ENCODE assay signal across 1 cellular context in the genomic region with DNA sequence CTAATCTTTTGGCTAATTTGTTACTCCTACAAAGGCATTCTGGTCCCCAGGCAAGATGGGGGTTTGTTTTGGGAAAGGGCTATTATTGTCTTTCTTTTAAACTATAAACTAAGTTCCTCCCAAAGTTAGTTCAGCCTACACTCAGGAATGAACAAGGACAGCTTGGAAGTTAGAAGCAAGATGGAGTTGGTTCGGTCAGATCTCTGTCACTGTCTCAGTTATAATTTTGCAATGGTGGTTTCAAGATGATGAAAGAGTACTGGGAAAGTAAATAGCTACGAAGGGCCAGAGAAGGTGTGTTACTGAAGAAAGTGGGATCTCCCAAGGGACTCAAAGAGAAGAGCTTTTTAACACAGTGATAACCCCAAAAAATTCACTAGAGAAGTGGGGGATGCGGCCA.
TF ChIP-seq lines count a peak whose summit lies in the region.

No MANE protein-coding gene starts in this region.

TF ChIP-seq in K562, 482 proteins besides CTCF, POLR2A, EP300 and RAD21 (continues in another document):
- TF ChIP-seq NFIX (CRISPR knock-in tag; IDR thresholded peaks at IDR 0.05; ENCODE audit: low read depth) (0 out of 2 replicates have a peak, but pooled peaks have one; percentile 21), NR2C2 (CRISPR knock-in tag; IDR thresholded peaks at IDR 0.05) (no peak), NR2C2 (tag; IDR thresholded peaks at IDR 0.05) (0 out of 2 replicates have a peak, but pooled peaks have one; percentile 13), CXXC5 (CRISPR knock-in tag; IDR thresholded peaks at IDR 0.05) (peak; percentile 67), ZNF583 (CRISPR knock-in tag; IDR thresholded peaks at IDR 0.05) (peak; percentile 75; the same call in 1 of the 2 replicates), NFE2L1 (tag; IDR thresholded peaks at IDR 0.05; ENCODE audit: borderline replicate concordance, low read depth) (peak; percentile 21; the same call in 1 of the 2 replicates), HNRNPUL1 (IDR thresholded peaks at IDR 0.05; ENCODE audit: low read length) (no peak), ZNF707 (CRISPR knock-in tag; conservative IDR thresholded peaks at IDR 0.05) (0 out of 2 replicates have a peak, but pooled peaks have one; percentile 19), ZNF311 (CRISPR knock-in tag; IDR thresholded peaks at IDR 0.05) (peak; percentile 94), DDX20 (tag; IDR thresholded peaks at IDR 0.05; ENCODE audit: low read depth) (peak; percentile 90), PTTG1 (tag; IDR thresholded peaks at IDR 0.05; ENCODE audit: low read depth) (peak; percentile 93), PTRF (tag; IDR thresholded peaks at IDR 0.05) (peak; percentile 93), NR4A1 (CRISPR knock-in tag; IDR thresholded peaks at IDR 0.05) (no peak), NR4A1 (tag; IDR thresholded peaks at IDR 0.05) (peak; percentile 89), DMBX1 (CRISPR knock-in tag; IDR thresholded peaks at IDR 0.05; ENCODE audit: borderline replicate concordance) (peak; percentile 97), ELF2 (CRISPR knock-in tag; IDR thresholded peaks at IDR 0.05) (peak; percentile 70; the same call in 1 of the 2 replicates), MECOM (CRISPR knock-in tag; IDR thresholded peaks at IDR 0.05) (peak; percentile 87), HNRNPK (IDR thresholded peaks at IDR 0.05; ENCODE audit: low read depth, low read length, poor library complexity, severe bottlenecking) (no peak), IFI16 (CRISPR knock-in tag; IDR thresholded peaks at IDR 0.05) (peak; percentile 10; the same call in 1 of the 2 replicates), PYGO2 (tag; IDR thresholded peaks at IDR 0.05) (0 out of 2 replicates have a peak, but pooled peaks have one; percentile 20), EWSR1 (IDR thresholded peaks at IDR 0.05; ENCODE audit: borderline replicate concordance, low read depth, partially characterized antibody) (no peak), SMAD4 (CRISPR knock-in tag; conservative IDR thresholded peaks at IDR 0.05) (peak; percentile 92), NR2C1 (IDR thresholded peaks at IDR 0.05) (no peak), NR2C1 (tag; IDR thresholded peaks at IDR 0.05) (peak; percentile 72), ZNF175 (CRISPR knock-in tag; IDR thresholded peaks at IDR 0.05; ENCODE audit: low read depth) (peak; percentile 79), MEF2D (tag; conservative IDR thresholded peaks at IDR 0.05; ENCODE audit: low read depth) (peak; percentile 79), CSDE1 (IDR thresholded peaks at IDR 0.05) (no peak), ZNF239 (CRISPR knock-in tag; IDR thresholded peaks at IDR 0.05) (peak; percentile 66), NBN (IDR thresholded peaks at IDR 0.05; ENCODE audit: low read depth) (no peak), ZNF644 (tag; IDR thresholded peaks at IDR 0.05; ENCODE audit: low read depth) (peak; percentile 24; the same call in 1 of the 2 replicates), RHOXF2B (CRISPR knock-in tag; conservative IDR thresholded peaks at IDR 0.05) (0 out of 2 replicates have a peak, but pooled peaks have one; percentile 71), ATF1 (CRISPR knock-in tag; IDR thresholded peaks at IDR 0.05) (no peak), ATF1 (tag; IDR thresholded peaks at IDR 0.05) (0 out of 2 replicates have a peak, but pooled peaks have one; percentile 8), RBM39 (optimal IDR thresholded peaks at IDR 0.05; ENCODE audit: low read depth, low read length) (no peak), TEAD1 (CRISPR knock-in tag; IDR thresholded peaks at IDR 0.05) (peak in 1 of 2 experiments; percentile 55; a peak in 1 of 4 replicates)
- TF ChIP-seq, protein P1, sequence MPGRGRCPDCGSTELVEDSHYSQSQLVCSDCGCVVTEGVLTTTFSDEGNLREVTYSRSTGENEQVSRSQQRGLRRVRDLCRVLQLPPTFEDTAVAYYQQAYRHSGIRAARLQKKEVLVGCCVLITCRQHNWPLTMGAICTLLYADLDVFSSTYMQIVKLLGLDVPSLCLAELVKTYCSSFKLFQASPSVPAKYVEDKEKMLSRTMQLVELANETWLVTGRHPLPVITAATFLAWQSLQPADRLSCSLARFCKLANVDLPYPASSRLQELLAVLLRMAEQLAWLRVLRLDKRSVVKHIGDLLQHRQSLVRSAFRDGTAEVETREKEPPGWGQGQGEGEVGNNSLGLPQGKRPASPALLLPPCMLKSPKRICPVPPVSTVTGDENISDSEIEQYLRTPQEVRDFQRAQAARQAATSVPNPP (IDR thresholded peaks at IDR 0.05; ENCODE audit: borderline replicate concordance, insufficient read depth, insufficient read length) = no peak
- TF ChIP-seq, protein P2, sequence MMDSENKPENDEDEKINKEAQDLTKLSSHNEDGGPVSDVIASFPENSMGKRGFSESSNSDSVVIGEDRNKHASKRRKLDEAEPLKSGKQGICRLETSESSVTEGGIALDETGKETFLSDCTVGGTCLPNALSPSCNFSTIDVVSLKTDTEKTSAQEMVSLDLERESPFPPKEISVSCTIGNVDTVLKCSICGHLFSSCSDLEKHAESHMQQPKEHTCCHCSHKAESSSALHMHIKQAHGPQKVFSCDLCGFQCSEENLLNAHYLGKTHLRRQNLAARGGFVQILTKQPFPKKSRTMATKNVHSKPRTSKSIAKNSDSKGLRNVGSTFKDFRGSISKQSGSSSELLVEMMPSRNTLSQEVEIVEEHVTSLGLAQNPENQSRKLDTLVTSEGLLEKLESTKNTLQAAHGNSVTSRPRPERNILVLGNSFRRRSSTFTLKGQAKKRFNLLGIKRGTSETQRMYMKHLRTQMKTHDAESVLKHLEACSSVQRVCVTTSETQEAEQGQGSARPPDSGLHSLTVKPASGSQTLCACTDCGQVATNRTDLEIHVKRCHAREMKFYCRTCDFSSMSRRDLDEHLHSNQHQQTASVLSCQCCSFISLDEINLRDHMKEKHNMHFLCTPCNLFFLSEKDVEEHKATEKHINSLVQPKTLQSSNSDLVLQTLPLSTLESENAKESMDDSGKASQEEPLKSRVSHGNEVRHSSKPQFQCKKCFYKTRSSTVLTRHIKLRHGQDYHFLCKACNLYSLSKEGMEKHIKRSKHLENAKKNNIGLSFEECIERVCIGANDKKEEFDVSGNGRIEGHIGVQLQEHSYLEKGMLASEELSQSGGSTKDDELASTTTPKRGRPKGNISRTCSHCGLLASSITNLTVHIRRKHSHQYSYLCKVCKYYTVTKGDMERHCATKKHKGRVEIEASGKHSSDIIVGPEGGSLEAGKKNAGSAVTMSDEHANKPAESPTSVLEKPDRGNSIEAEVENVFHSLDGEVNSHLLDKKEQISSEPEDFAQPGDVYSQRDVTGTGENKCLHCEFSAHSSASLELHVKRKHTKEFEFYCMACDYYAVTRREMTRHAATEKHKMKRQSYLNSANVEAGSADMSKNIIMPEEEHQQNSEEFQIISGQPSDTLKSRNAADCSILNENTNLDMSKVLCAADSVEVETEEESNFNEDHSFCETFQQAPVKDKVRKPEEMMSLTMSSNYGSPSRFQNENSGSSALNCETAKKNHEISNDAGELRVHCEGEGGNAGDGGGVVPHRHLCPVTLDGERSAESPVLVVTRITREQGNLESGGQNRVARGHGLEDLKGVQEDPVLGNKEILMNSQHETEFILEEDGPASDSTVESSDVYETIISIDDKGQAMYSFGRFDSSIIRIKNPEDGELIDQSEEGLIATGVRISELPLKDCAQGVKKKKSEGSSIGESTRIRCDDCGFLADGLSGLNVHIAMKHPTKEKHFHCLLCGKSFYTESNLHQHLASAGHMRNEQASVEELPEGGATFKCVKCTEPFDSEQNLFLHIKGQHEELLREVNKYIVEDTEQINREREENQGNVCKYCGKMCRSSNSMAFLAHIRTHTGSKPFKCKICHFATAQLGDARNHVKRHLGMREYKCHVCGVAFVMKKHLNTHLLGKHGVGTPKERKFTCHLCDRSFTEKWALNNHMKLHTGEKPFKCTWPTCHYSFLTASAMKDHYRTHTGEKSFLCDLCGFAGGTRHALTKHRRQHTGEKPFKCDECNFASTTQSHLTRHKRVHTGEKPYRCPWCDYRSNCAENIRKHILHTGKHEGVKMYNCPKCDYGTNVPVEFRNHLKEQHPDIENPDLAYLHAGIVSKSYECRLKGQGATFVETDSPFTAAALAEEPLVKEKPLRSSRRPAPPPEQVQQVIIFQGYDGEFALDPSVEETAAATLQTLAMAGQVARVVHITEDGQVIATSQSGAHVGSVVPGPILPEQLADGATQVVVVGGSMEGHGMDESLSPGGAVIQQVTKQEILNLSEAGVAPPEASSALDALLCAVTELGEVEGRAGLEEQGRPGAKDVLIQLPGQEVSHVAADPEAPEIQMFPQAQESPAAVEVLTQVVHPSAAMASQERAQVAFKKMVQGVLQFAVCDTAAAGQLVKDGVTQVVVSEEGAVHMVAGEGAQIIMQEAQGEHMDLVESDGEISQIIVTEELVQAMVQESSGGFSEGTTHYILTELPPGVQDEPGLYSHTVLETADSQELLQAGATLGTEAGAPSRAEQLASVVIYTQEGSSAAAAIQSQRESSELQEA (IDR thresholded peaks at IDR 0.05; ENCODE audit: low read depth) = no peak
- TF ChIP-seq, protein P3, sequence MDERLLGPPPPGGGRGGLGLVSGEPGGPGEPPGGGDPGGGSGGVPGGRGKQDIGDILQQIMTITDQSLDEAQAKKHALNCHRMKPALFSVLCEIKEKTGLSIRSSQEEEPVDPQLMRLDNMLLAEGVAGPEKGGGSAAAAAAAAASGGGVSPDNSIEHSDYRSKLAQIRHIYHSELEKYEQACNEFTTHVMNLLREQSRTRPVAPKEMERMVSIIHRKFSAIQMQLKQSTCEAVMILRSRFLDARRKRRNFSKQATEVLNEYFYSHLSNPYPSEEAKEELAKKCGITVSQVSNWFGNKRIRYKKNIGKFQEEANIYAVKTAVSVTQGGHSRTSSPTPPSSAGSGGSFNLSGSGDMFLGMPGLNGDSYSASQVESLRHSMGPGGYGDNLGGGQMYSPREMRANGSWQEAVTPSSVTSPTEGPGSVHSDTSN (CRISPR knock-in tag; IDR thresholded peaks at IDR 0.05; ENCODE audit: low read depth) = no peak
- TF ChIP-seq, protein P3 (tag; conservative IDR thresholded peaks at IDR 0.05; ENCODE audit: low read depth) = 0 out of 2 replicates have a peak, but pooled peaks have one; percentile 13
- TF ChIP-seq, protein P4, sequence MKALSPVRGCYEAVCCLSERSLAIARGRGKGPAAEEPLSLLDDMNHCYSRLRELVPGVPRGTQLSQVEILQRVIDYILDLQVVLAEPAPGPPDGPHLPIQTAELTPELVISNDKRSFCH (CRISPR knock-in tag; IDR thresholded peaks at IDR 0.05) = no peak
- TF ChIP-seq, protein P4 (tag; IDR thresholded peaks at IDR 0.05) = peak; percentile 94
- TF ChIP-seq, protein P5, sequence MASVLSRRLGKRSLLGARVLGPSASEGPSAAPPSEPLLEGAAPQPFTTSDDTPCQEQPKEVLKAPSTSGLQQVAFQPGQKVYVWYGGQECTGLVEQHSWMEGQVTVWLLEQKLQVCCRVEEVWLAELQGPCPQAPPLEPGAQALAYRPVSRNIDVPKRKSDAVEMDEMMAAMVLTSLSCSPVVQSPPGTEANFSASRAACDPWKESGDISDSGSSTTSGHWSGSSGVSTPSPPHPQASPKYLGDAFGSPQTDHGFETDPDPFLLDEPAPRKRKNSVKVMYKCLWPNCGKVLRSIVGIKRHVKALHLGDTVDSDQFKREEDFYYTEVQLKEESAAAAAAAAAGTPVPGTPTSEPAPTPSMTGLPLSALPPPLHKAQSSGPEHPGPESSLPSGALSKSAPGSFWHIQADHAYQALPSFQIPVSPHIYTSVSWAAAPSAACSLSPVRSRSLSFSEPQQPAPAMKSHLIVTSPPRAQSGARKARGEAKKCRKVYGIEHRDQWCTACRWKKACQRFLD (CRISPR knock-in tag; IDR thresholded peaks at IDR 0.05) = peak; percentile 45; the same call in 1 of the 2 replicates
- TF ChIP-seq, protein P6, sequence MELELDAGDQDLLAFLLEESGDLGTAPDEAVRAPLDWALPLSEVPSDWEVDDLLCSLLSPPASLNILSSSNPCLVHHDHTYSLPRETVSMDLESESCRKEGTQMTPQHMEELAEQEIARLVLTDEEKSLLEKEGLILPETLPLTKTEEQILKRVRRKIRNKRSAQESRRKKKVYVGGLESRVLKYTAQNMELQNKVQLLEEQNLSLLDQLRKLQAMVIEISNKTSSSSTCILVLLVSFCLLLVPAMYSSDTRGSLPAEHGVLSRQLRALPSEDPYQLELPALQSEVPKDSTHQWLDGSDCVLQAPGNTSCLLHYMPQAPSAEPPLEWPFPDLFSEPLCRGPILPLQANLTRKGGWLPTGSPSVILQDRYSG (tag; conservative IDR thresholded peaks at IDR 0.05; ENCODE audit: low read depth) = peak; percentile 82
- TF ChIP-seq, protein P7, sequence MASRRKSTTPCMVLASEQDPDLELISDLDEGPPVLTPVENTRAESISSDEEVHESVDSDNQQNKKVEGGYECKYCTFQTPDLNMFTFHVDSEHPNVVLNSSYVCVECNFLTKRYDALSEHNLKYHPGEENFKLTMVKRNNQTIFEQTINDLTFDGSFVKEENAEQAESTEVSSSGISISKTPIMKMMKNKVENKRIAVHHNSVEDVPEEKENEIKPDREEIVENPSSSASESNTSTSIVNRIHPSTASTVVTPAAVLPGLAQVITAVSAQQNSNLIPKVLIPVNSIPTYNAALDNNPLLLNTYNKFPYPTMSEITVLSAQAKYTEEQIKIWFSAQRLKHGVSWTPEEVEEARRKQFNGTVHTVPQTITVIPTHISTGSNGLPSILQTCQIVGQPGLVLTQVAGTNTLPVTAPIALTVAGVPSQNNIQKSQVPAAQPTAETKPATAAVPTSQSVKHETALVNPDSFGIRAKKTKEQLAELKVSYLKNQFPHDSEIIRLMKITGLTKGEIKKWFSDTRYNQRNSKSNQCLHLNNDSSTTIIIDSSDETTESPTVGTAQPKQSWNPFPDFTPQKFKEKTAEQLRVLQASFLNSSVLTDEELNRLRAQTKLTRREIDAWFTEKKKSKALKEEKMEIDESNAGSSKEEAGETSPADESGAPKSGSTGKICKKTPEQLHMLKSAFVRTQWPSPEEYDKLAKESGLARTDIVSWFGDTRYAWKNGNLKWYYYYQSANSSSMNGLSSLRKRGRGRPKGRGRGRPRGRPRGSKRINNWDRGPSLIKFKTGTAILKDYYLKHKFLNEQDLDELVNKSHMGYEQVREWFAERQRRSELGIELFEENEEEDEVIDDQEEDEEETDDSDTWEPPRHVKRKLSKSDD (conservative IDR thresholded peaks at IDR 0.05; ENCODE audit: low read length) = no peak
- TF ChIP-seq, protein P8, sequence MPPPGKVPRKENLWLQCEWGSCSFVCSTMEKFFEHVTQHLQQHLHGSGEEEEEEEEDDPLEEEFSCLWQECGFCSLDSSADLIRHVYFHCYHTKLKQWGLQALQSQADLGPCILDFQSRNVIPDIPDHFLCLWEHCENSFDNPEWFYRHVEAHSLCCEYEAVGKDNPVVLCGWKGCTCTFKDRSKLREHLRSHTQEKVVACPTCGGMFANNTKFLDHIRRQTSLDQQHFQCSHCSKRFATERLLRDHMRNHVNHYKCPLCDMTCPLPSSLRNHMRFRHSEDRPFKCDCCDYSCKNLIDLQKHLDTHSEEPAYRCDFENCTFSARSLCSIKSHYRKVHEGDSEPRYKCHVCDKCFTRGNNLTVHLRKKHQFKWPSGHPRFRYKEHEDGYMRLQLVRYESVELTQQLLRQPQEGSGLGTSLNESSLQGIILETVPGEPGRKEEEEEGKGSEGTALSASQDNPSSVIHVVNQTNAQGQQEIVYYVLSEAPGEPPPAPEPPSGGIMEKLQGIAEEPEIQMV (tag; conservative IDR thresholded peaks at IDR 0.05; ENCODE audit: low read depth) = peak; percentile 33; the same call in 1 of the 2 replicates
